In genomic region chr10:11898372-11899066, GRCh38 we compare ENCODE assay signal across 15 cellular contexts.
DNase-seq lines count a peak whose midpoint lies in the region; ATAC-seq, FAIRE-seq and TF ChIP-seq lines count a peak whose summit lies in the region.
"Had no signal": no experiment of that assay in that cellular context is flagged by ENCODE, and none has a peak within 500 bp of the region (broad histone marks: within the 10 kb centered on the region; RNA-seq: fewer than 3 reads in every experiment).

No MANE protein-coding gene starts in this region.

- POLR2A ChIA-PET in CD8-positive, alpha-beta T cell (lab: Charles Lee) = no interaction called here

- H3K9me3 ChIP-seq in CD8-positive, alpha-beta T cell (ENCODE audit: low read length) = no peaks in the 10 kb centered on the region
- H3K9me3 ChIP-seq: Peyer's patch had no signal

- H3K27ac Mint-ChIP-seq in CD8-positive, alpha-beta T cell = no peak overlapping the region
- H3K27ac Mint-ChIP-seq: activated CD8-positive, alpha-beta T cell treated with anti-CD3 and anti-CD28 coated beads, Interleukin-2, amount 10 ng/mL, durations not matched to agents 7 days and 5 days had no signal

- ATAC-seq in GM18502 (IDR thresholded peaks at IDR 0.05; ENCODE audit: poor library complexity, unreplicated experiment) (no peak), HG03139 (IDR thresholded peaks at IDR 0.05; ENCODE audit: unreplicated experiment) (no peak)
- ATAC-seq in CD8-positive, alpha-beta T cell = no peak
- ATAC-seq: activated CD8-positive, alpha-beta T cell treated with anti-CD3 and anti-CD28 coated beads, Interleukin-2, amount 10 ng/mL, durations not matched to agents 7 days and 5 days had no signal

- H3K4me3 ChIP-seq in CD8-positive, alpha-beta T cell (ENCODE audit: low read depth, low read length) = no peak overlapping the region
- H3K4me3 ChIP-seq: Peyer's patch had no signal

- TF ChIP-seq CTCF in CD8-positive, alpha-beta T cell (IDR thresholded peaks at IDR 0.05) = no peak

- H3K4me1 ChIP-seq in CD8-positive, alpha-beta T cell (ENCODE audit: insufficient read depth, low read length) = no peaks in the 10 kb centered on the region
- H3K4me1 ChIP-seq: Peyer's patch had no signal

- no peaks in the 10 kb centered on the region for H3K27me3 ChIP-seq in CD8-positive, alpha-beta T cell (ENCODE audit: insufficient read depth, low read length)
- H3K27me3 ChIP-seq: Peyer's patch had no signal

- H3K27ac ChIP-seq in CD8-positive, alpha-beta T cell (ENCODE audit: low read depth, low read length) = no peak overlapping the region
- H3K27ac ChIP-seq: Peyer's patch had no signal

- H3K4me3 Mint-ChIP-seq in CD8-positive, alpha-beta T cell = no peak overlapping the region
- H3K4me3 Mint-ChIP-seq: activated CD8-positive, alpha-beta T cell treated with anti-CD3 and anti-CD28 coated beads, Interleukin-2, amount 10 ng/mL, durations not matched to agents 7 days and 5 days had no signal

- no peaks in the 10 kb centered on the region for H3K36me3 ChIP-seq in CD8-positive, alpha-beta T cell (ENCODE audit: insufficient read depth, low read length)
- H3K36me3 ChIP-seq: Peyer's patch had no signal

- intact Hi-C loops in CD8-positive, alpha-beta T cell (cut with DNase I, micrococcal nuclease) = no loop called here

- no peaks in the 10 kb centered on the region for H3K27me3 Mint-ChIP-seq in CD8-positive, alpha-beta T cell (ENCODE audit: low read depth)

- TF ChIP-seq POLR2A in H54 (IDR thresholded peaks at IDR 0.05; ENCODE audit: low read depth, low read length) (no peak), erythroblast (IDR thresholded peaks at IDR 0.05; ENCODE audit: low read length) (peak; percentile 55)

- DNase-seq in H54 (ENCODE audit: insufficient read length, low spot score) (peak; percentile 51), RPMI7951 (ENCODE audit: low read depth) (peak; percentile 44), erythroblast (lab: John Stamatoyannopoulos, UW) (peak; percentile 90 to 94), non-pigmented ciliary epithelial cell (ENCODE audit: low read depth) (peak; percentile 49), HTR-8/SVneo (ENCODE audit: insufficient read length, low spot score) (no peak)
- DNase-seq in CD8-positive, alpha-beta T cell = no peak
- DNase-seq: activated CD8-positive, alpha-beta T cell treated with anti-CD3 and anti-CD28 coated beads, Interleukin-2, amount 10 ng/mL, durations not matched to agents 7 days and 5 days; amniotic stem cell; DND-41; KBM-7; Peyer's patch; stimulated activated CD4-positive, alpha-beta T cell treated with anti-CD3 and anti-CD28 coated beads, Interleukin-4, amount 100 ng/mL, for 4 hours had no signal

- CTCF ChIA-PET in CD8-positive, alpha-beta T cell (lab: Charles Lee) = no interaction called here

- H3K4me1 Mint-ChIP-seq in CD8-positive, alpha-beta T cell (ENCODE audit: low read depth) = no peaks in the 10 kb centered on the region

- no peaks in the 10 kb centered on the region for H3K36me3 Mint-ChIP-seq in CD8-positive, alpha-beta T cell

- H3K9me3 Mint-ChIP-seq in CD8-positive, alpha-beta T cell = no peaks in the 10 kb centered on the region

- no peak for FAIRE-seq in H54 (lab: Jason Lieb, UNC)
- no peak for FAIRE-seq in HTR-8/SVneo (lab: Jason Lieb, UNC)
- FAIRE-seq: frontal cortex had no signal

Comparison
In these comparisons a context has a peak if more than half of its experiments do, and no peak if none do; other contexts are left out.
1. DNase-seq: peak in H54 (single experiment), RPMI7951 (single experiment), erythroblast (2 of 2) and non-pigmented ciliary epithelial cell (single experiment); none in CD8-positive, alpha-beta T cell (0 of 7) and HTR-8/SVneo (single experiment).